Comparison of ENCODE assay signal across 1 cellular context in the genomic region with DNA sequence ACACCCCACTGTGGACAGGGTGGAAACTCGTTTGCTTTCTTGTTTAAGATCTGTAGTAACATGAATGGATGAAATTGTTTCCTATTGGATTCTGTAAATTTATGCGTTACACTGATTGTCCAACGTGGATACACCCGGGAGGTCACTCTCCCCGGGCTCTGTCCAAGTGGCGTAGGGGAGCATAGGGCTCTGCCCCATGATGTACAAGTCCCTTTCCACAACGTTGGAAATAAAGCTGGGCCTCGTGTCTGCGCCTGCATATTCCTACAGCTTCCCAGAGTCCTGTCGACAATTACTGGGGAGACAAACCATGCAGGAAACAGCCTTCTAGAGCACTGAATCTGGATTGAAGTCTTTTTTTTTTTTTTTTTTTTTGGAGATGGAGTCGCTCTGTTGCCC.
TF ChIP-seq lines count a peak whose summit lies in the region.

No MANE protein-coding gene starts in this region.

TF ChIP-seq in K562, 482 proteins besides CTCF, POLR2A, EP300 and RAD21 (continued from another document and continues in another):
- TF ChIP-seq ZEB2 (IDR thresholded peaks at IDR 0.05) (no peak), MCM2 (IDR thresholded peaks at IDR 0.05; ENCODE audit: low read depth) (no peak), NCOA2 (IDR thresholded peaks at IDR 0.05; ENCODE audit: partially characterized antibody in 2 of 2) (no peak), POLR2AphosphoS5 (IDR thresholded peaks at IDR 0.05; ENCODE audit: control insufficient read depth, insufficient read depth, low read depth, low read length) (peak; percentile 77), RBM39 (optimal IDR thresholded peaks at IDR 0.05; ENCODE audit: low read depth, low read length) (no peak), HDAC6 (IDR thresholded peaks at IDR 0.05; ENCODE audit: low read depth, low read length) (no peak), ETS2 (tag; IDR thresholded peaks at IDR 0.05; ENCODE audit: borderline replicate concordance, poor library complexity, severe bottlenecking) (no peak), SRSF9 (IDR thresholded peaks at IDR 0.05; ENCODE audit: borderline replicate concordance, low read depth, low read length) (no peak), ZNF165 (CRISPR knock-in tag; IDR thresholded peaks at IDR 0.05; ENCODE audit: borderline replicate concordance) (no peak), NFIX (CRISPR knock-in tag; IDR thresholded peaks at IDR 0.05; ENCODE audit: low read depth) (no peak), NCOR1 (IDR thresholded peaks at IDR 0.05) (no peak; the same call in 1 of the 2 replicates), ZNF830 (CRISPR knock-in tag; IDR thresholded peaks at IDR 0.05) (no peak), POLR2H (tag; IDR thresholded peaks at IDR 0.05; ENCODE audit: low read depth) (no peak; the same call in none of the 2 replicates), CREB1 (IDR thresholded peaks at IDR 0.05) (no peak), CREB1 (CRISPR knock-in tag; IDR thresholded peaks at IDR 0.05) (0 out of 2 replicates have a peak, but pooled peaks have one; percentile 6), RHOXF2B (CRISPR knock-in tag; conservative IDR thresholded peaks at IDR 0.05) (no peak), L3MBTL2 (IDR thresholded peaks at IDR 0.05) (no peak), TBL1XR1 (IDR thresholded peaks at IDR 0.05; ENCODE audit: low read length in 2 of 2) (peak; percentile 49 to 68; a peak in 2 of 4 replicates), FOXM1 (IDR thresholded peaks at IDR 0.05; ENCODE audit: low read depth) (no peak), FOXM1 (CRISPR knock-in tag; IDR thresholded peaks at IDR 0.05; ENCODE audit: low read depth) (no peak), ZNF75A (CRISPR knock-in tag; IDR thresholded peaks at IDR 0.05) (no peak), ZNF224 (CRISPR knock-in tag; IDR thresholded peaks at IDR 0.05) (no peak), SREBF2 (CRISPR knock-in tag; IDR thresholded peaks at IDR 0.05) (no peak), ATF1 (CRISPR knock-in tag; IDR thresholded peaks at IDR 0.05) (no peak), ATF1 (tag; IDR thresholded peaks at IDR 0.05) (0 out of 2 replicates have a peak, but pooled peaks have one; percentile 3), TEAD1 (CRISPR knock-in tag; IDR thresholded peaks at IDR 0.05) (no peak; a peak in 1 of 4 replicates), POLR2AphosphoS2 (IDR thresholded peaks at IDR 0.05; ENCODE audit: low read length) (no peak), ZKSCAN1 (IDR thresholded peaks at IDR 0.05; ENCODE audit: low read depth, low read length) (no peak), RBBP5 (IDR thresholded peaks at IDR 0.05; ENCODE audit: borderline replicate concordance, insufficient read depth, low read length, poor library complexity, severe bottlenecking) (no peak), PCBP1 (IDR thresholded peaks at IDR 0.05; ENCODE audit: low read depth, low read length, poor library complexity, severe bottlenecking) (no peak), BCOR (IDR thresholded peaks at IDR 0.05) (no peak), THRAP3 (IDR thresholded peaks at IDR 0.05; ENCODE audit: borderline replicate concordance) (no peak)
- TF ChIP-seq, protein P1, sequence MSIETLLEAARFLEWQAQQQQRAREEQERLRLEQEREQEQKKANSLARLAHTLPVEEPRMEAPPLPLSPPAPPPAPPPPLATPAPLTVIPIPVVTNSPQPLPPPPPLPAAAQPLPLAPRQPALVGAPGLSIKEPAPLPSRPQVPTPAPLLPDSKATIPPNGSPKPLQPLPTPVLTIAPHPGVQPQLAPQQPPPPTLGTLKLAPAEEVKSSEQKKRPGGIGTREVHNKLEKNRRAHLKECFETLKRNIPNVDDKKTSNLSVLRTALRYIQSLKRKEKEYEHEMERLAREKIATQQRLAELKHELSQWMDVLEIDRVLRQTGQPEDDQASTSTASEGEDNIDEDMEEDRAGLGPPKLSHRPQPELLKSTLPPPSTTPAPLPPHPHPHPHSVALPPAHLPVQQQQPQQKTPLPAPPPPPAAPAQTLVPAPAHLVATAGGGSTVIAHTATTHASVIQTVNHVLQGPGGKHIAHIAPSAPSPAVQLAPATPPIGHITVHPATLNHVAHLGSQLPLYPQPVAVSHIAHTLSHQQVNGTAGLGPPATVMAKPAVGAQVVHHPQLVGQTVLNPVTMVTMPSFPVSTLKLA (conservative IDR thresholded peaks at IDR 0.05), result 0 out of 4 replicates have a peak, but pooled peaks of 1 of the 2 experiments have one; percentile 1
- TF ChIP-seq, protein P2, sequence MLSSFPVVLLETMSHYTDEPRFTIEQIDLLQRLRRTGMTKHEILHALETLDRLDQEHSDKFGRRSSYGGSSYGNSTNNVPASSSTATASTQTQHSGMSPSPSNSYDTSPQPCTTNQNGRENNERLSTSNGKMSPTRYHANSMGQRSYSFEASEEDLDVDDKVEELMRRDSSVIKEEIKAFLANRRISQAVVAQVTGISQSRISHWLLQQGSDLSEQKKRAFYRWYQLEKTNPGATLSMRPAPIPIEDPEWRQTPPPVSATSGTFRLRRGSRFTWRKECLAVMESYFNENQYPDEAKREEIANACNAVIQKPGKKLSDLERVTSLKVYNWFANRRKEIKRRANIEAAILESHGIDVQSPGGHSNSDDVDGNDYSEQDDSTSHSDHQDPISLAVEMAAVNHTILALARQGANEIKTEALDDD (IDR thresholded peaks at IDR 0.05), result no peak
- TF ChIP-seq, protein P3, sequence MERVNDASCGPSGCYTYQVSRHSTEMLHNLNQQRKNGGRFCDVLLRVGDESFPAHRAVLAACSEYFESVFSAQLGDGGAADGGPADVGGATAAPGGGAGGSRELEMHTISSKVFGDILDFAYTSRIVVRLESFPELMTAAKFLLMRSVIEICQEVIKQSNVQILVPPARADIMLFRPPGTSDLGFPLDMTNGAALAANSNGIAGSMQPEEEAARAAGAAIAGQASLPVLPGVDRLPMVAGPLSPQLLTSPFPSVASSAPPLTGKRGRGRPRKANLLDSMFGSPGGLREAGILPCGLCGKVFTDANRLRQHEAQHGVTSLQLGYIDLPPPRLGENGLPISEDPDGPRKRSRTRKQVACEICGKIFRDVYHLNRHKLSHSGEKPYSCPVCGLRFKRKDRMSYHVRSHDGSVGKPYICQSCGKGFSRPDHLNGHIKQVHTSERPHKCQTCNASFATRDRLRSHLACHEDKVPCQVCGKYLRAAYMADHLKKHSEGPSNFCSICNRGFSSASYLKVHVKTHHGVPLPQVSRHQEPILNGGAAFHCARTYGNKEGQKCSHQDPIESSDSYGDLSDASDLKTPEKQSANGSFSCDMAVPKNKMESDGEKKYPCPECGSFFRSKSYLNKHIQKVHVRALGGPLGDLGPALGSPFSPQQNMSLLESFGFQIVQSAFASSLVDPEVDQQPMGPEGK (CRISPR knock-in tag; IDR thresholded peaks at IDR 0.05; ENCODE audit: borderline replicate concordance), result no peak
- TF ChIP-seq, protein P4, sequence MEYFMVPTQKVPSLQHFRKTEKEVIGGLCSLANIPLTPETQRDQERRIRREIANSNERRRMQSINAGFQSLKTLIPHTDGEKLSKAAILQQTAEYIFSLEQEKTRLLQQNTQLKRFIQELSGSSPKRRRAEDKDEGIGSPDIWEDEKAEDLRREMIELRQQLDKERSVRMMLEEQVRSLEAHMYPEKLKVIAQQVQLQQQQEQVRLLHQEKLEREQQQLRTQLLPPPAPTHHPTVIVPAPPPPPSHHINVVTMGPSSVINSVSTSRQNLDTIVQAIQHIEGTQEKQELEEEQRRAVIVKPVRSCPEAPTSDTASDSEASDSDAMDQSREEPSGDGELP (CRISPR knock-in tag; IDR thresholded peaks at IDR 0.05; ENCODE audit: borderline replicate concordance), result no peak
- TF ChIP-seq, protein P5, sequence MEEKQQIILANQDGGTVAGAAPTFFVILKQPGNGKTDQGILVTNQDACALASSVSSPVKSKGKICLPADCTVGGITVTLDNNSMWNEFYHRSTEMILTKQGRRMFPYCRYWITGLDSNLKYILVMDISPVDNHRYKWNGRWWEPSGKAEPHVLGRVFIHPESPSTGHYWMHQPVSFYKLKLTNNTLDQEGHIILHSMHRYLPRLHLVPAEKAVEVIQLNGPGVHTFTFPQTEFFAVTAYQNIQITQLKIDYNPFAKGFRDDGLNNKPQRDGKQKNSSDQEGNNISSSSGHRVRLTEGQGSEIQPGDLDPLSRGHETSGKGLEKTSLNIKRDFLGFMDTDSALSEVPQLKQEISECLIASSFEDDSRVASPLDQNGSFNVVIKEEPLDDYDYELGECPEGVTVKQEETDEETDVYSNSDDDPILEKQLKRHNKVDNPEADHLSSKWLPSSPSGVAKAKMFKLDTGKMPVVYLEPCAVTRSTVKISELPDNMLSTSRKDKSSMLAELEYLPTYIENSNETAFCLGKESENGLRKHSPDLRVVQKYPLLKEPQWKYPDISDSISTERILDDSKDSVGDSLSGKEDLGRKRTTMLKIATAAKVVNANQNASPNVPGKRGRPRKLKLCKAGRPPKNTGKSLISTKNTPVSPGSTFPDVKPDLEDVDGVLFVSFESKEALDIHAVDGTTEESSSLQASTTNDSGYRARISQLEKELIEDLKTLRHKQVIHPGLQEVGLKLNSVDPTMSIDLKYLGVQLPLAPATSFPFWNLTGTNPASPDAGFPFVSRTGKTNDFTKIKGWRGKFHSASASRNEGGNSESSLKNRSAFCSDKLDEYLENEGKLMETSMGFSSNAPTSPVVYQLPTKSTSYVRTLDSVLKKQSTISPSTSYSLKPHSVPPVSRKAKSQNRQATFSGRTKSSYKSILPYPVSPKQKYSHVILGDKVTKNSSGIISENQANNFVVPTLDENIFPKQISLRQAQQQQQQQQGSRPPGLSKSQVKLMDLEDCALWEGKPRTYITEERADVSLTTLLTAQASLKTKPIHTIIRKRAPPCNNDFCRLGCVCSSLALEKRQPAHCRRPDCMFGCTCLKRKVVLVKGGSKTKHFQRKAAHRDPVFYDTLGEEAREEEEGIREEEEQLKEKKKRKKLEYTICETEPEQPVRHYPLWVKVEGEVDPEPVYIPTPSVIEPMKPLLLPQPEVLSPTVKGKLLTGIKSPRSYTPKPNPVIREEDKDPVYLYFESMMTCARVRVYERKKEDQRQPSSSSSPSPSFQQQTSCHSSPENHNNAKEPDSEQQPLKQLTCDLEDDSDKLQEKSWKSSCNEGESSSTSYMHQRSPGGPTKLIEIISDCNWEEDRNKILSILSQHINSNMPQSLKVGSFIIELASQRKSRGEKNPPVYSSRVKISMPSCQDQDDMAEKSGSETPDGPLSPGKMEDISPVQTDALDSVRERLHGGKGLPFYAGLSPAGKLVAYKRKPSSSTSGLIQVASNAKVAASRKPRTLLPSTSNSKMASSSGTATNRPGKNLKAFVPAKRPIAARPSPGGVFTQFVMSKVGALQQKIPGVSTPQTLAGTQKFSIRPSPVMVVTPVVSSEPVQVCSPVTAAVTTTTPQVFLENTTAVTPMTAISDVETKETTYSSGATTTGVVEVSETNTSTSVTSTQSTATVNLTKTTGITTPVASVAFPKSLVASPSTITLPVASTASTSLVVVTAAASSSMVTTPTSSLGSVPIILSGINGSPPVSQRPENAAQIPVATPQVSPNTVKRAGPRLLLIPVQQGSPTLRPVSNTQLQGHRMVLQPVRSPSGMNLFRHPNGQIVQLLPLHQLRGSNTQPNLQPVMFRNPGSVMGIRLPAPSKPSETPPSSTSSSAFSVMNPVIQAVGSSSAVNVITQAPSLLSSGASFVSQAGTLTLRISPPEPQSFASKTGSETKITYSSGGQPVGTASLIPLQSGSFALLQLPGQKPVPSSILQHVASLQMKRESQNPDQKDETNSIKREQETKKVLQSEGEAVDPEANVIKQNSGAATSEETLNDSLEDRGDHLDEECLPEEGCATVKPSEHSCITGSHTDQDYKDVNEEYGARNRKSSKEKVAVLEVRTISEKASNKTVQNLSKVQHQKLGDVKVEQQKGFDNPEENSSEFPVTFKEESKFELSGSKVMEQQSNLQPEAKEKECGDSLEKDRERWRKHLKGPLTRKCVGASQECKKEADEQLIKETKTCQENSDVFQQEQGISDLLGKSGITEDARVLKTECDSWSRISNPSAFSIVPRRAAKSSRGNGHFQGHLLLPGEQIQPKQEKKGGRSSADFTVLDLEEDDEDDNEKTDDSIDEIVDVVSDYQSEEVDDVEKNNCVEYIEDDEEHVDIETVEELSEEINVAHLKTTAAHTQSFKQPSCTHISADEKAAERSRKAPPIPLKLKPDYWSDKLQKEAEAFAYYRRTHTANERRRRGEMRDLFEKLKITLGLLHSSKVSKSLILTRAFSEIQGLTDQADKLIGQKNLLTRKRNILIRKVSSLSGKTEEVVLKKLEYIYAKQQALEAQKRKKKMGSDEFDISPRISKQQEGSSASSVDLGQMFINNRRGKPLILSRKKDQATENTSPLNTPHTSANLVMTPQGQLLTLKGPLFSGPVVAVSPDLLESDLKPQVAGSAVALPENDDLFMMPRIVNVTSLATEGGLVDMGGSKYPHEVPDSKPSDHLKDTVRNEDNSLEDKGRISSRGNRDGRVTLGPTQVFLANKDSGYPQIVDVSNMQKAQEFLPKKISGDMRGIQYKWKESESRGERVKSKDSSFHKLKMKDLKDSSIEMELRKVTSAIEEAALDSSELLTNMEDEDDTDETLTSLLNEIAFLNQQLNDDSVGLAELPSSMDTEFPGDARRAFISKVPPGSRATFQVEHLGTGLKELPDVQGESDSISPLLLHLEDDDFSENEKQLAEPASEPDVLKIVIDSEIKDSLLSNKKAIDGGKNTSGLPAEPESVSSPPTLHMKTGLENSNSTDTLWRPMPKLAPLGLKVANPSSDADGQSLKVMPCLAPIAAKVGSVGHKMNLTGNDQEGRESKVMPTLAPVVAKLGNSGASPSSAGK (IDR thresholded peaks at IDR 0.05), result no peak
- TF ChIP-seq, protein P6, sequence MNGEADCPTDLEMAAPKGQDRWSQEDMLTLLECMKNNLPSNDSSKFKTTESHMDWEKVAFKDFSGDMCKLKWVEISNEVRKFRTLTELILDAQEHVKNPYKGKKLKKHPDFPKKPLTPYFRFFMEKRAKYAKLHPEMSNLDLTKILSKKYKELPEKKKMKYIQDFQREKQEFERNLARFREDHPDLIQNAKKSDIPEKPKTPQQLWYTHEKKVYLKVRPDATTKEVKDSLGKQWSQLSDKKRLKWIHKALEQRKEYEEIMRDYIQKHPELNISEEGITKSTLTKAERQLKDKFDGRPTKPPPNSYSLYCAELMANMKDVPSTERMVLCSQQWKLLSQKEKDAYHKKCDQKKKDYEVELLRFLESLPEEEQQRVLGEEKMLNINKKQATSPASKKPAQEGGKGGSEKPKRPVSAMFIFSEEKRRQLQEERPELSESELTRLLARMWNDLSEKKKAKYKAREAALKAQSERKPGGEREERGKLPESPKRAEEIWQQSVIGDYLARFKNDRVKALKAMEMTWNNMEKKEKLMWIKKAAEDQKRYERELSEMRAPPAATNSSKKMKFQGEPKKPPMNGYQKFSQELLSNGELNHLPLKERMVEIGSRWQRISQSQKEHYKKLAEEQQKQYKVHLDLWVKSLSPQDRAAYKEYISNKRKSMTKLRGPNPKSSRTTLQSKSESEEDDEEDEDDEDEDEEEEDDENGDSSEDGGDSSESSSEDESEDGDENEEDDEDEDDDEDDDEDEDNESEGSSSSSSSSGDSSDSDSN (IDR thresholded peaks at IDR 0.05; ENCODE audit: borderline replicate concordance in 1 of 2, low read depth in 2 of 2, low read length in 2 of 2), result no peak
- TF ChIP-seq, protein P7, sequence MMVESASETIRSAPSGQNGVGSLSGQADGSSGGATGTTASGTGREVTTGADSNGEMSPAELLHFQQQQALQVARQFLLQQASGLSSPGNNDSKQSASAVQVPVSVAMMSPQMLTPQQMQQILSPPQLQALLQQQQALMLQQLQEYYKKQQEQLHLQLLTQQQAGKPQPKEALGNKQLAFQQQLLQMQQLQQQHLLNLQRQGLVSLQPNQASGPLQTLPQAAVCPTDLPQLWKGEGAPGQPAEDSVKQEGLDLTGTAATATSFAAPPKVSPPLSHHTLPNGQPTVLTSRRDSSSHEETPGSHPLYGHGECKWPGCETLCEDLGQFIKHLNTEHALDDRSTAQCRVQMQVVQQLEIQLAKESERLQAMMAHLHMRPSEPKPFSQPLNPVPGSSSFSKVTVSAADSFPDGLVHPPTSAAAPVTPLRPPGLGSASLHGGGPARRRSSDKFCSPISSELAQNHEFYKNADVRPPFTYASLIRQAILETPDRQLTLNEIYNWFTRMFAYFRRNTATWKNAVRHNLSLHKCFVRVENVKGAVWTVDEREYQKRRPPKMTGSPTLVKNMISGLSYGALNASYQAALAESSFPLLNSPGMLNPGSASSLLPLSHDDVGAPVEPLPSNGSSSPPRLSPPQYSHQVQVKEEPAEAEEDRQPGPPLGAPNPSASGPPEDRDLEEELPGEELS (CRISPR knock-in tag; IDR thresholded peaks at IDR 0.05; ENCODE audit: borderline replicate concordance), result no peak
